19 cellular contexts compared by ENCODE assay signal in genomic region chr12:12541782-12542181, GRCh38. TPM values are rescaled to one million over a fixed set of nuclear protein-coding genes. Genes with fewer than 3 reads are reported as not detected.
DNase-seq lines count a peak whose midpoint lies in the region; ATAC-seq and TF ChIP-seq lines count a peak whose summit lies in the region.
"Had no signal": no experiment of that assay in that cellular context is flagged by ENCODE, and none has a peak within 500 bp of the region (broad histone marks: within the 10 kb centered on the region; RNA-seq: fewer than 3 reads in every experiment).

No MANE protein-coding gene starts in this region.

- H3K27me3 Mint-ChIP-seq in activated T-cell treated with anti-CD3 and anti-CD28 coated beads, Interleukin-2, amount 50 U/mL, for 72 hours (ENCODE audit: low read depth) = no peaks in the 10 kb centered on the region
- no peaks in the 10 kb centered on the region for H3K27me3 Mint-ChIP-seq in activated T-helper 17 cell treated with anti-CD3 and anti-CD28 coated beads, Interleukin-2, amount 50 U/mL, for 72 hours
- H3K27me3 Mint-ChIP-seq in activated CD8-positive, alpha-beta memory T cell treated with anti-CD3 and anti-CD28 coated beads, Interleukin-2, amount 10 ng/mL, durations not matched to agents 7 days and 5 days = no peaks in the 10 kb centered on the region
- H3K27me3 Mint-ChIP-seq: B cell; CD4-positive, alpha-beta T cell had no signal

- H3K27ac ChIP-seq in HEK293 (ENCODE audit: extremely low read depth, low read depth, low read length) = no peak overlapping the region
- H3K27ac ChIP-seq: 22Rv1, A549 had no signal

- H3K4me3 Mint-ChIP-seq in activated T-cell treated with anti-CD3 and anti-CD28 coated beads, Interleukin-2, amount 50 U/mL, for 72 hours = no peak overlapping the region
- H3K4me3 Mint-ChIP-seq in activated T-helper 17 cell treated with anti-CD3 and anti-CD28 coated beads, Interleukin-2, amount 50 U/mL, for 72 hours = peak overlapping the region; percentile 6
- H3K4me3 Mint-ChIP-seq in activated CD8-positive, alpha-beta memory T cell treated with anti-CD3 and anti-CD28 coated beads, Interleukin-2, amount 10 ng/mL, durations not matched to agents 7 days and 5 days = no peak overlapping the region
- H3K4me3 Mint-ChIP-seq: B cell; CD14-positive monocyte; CD4-positive, alpha-beta T cell; CD8-positive, alpha-beta T cell had no signal

- peak overlapping the region; percentile 75 for H3K27ac Mint-ChIP-seq in activated T-cell treated with anti-CD3 and anti-CD28 coated beads, Interleukin-2, amount 50 U/mL, for 72 hours
- H3K27ac Mint-ChIP-seq in activated T-helper 17 cell treated with anti-CD3 and anti-CD28 coated beads, Interleukin-2, amount 50 U/mL, for 72 hours = peak overlapping the region; percentile 48
- no peak overlapping the region for H3K27ac Mint-ChIP-seq in activated CD8-positive, alpha-beta memory T cell treated with anti-CD3 and anti-CD28 coated beads, Interleukin-2, amount 10 ng/mL, durations not matched to agents 7 days and 5 days
- H3K27ac Mint-ChIP-seq: B cell had no signal

- no peaks in the 10 kb centered on the region for H3K9me3 Mint-ChIP-seq in activated T-cell treated with anti-CD3 and anti-CD28 coated beads, Interleukin-2, amount 50 U/mL, for 72 hours
- H3K9me3 Mint-ChIP-seq in activated T-helper 17 cell treated with anti-CD3 and anti-CD28 coated beads, Interleukin-2, amount 50 U/mL, for 72 hours = no peaks in the 10 kb centered on the region
- H3K9me3 Mint-ChIP-seq in activated CD8-positive, alpha-beta memory T cell treated with anti-CD3 and anti-CD28 coated beads, Interleukin-2, amount 10 ng/mL, durations not matched to agents 7 days and 5 days (ENCODE audit: low read depth) = no peaks in the 10 kb centered on the region
- H3K9me3 Mint-ChIP-seq: CD8-positive, alpha-beta T cell had no signal

- ATAC-seq in activated T-cell treated with anti-CD3 and anti-CD28 coated beads, Interleukin-2, amount 50 U/mL, for 72 hours (replicated peaks in 1 of 2) = no peak
- no peak for ATAC-seq in activated T-helper 17 cell treated with anti-CD3 and anti-CD28 coated beads, Interleukin-2, amount 50 U/mL, for 72 hours (replicated peaks)
- no peak for ATAC-seq in activated CD8-positive, alpha-beta memory T cell treated with anti-CD3 and anti-CD28 coated beads, Interleukin-2, amount 10 ng/mL, durations not matched to agents 7 days and 5 days
- ATAC-seq in GM19397 (IDR thresholded peaks at IDR 0.05; ENCODE audit: unreplicated experiment) = no peak
- ATAC-seq: A549; CD8-positive, alpha-beta T cell had no signal

- POLR2A ChIA-PET in HEK293 (lab: Yijun Ruan, JAX) = no interaction called here

- no peak for DNase-seq in activated T-cell treated with anti-CD3 and anti-CD28 coated beads, Interleukin-2, amount 50 U/mL, for 72 hours
- DNase-seq in activated T-cell treated with anti-CD3 and anti-CD28 coated beads, Interleukin-2, amount 50 U/mL, for 48 hours = no peak
- no peak for DNase-seq in stimulated activated naive CD4-positive, alpha-beta T cell (lab: John Stamatoyannopoulos, UW)
- DNase-seq in activated CD8-positive, alpha-beta memory T cell treated with anti-CD3 and anti-CD28 coated beads, Interleukin-2, amount 10 ng/mL, durations not matched to agents 7 days and 5 days = no peak
- DNase-seq: AML-193; C1 segment of cervical spinal cord; Caco-2; Calu3; CD4-positive, alpha-beta T cell; CD8-positive, alpha-beta T cell; DMS79 treated with DMSO at 0.1 percent for 48 hours; GF-D8 had no signal

- H3K9me3 ChIP-seq in HEK293 (ENCODE audit: control insufficient read depth, insufficient read depth, low read depth, low read length) = no peaks in the 10 kb centered on the region
- H3K9me3 ChIP-seq: A549, Caco-2 had no signal

- CTCF ChIA-PET in HEK293 (lab: Yijun Ruan, JAX) = no interaction called here
- CTCF ChIA-PET in activated CD8-positive, alpha-beta memory T cell treated with anti-CD3 and anti-CD28 coated beads, Interleukin-2, amount 10 ng/mL, durations not matched to agents 7 days and 5 days (lab: Charles Lee) = no interaction called here

- H3K4me3 ChIP-seq in HEK293 (ENCODE audit: low read depth, low read length) = no peak overlapping the region
- H3K4me3 ChIP-seq: A549 had no signal

- peaks cover 0 to 6% of the 10 kb centered on the region in 2 experiments; a peak in 1 of 3 replicates for H3K36me3 ChIP-seq in HEK293 (ENCODE audit: control insufficient read depth in 2 of 2, insufficient read depth in 1 of 2, low read length in 2 of 2)

- peaks cover 3% of the 10 kb centered on the region for H3K4me1 ChIP-seq in HEK293 (ENCODE audit: control insufficient read depth, insufficient read depth, low read length)

- H3K4me1 Mint-ChIP-seq in activated T-cell treated with anti-CD3 and anti-CD28 coated beads, Interleukin-2, amount 50 U/mL, for 72 hours (ENCODE audit: low read depth) = peaks cover 20% of the 10 kb centered on the region
- H3K4me1 Mint-ChIP-seq in activated T-helper 17 cell treated with anti-CD3 and anti-CD28 coated beads, Interleukin-2, amount 50 U/mL, for 72 hours = peaks cover 11% of the 10 kb centered on the region
- H3K4me1 Mint-ChIP-seq in activated CD8-positive, alpha-beta memory T cell treated with anti-CD3 and anti-CD28 coated beads, Interleukin-2, amount 10 ng/mL, durations not matched to agents 7 days and 5 days = peaks cover 21% of the 10 kb centered on the region

- no peak for TF ChIP-seq CTCF in HEK293 (tag by site-specific recombination; IDR thresholded peaks at IDR 0.05)

- peaks cover 3 to 16% of the 10 kb centered on the region in 2 donors for H3K36me3 Mint-ChIP-seq in activated T-cell treated with anti-CD3 and anti-CD28 coated beads, Interleukin-2, amount 50 U/mL, for 72 hours (ENCODE audit: insufficient read depth in 2 of 2)
- H3K36me3 Mint-ChIP-seq in activated T-helper 17 cell treated with anti-CD3 and anti-CD28 coated beads, Interleukin-2, amount 50 U/mL, for 72 hours (ENCODE audit: low read depth) = peaks cover 87% of the 10 kb centered on the region
- peaks cover 39% of the 10 kb centered on the region for H3K36me3 Mint-ChIP-seq in activated CD8-positive, alpha-beta memory T cell treated with anti-CD3 and anti-CD28 coated beads, Interleukin-2, amount 10 ng/mL, durations not matched to agents 7 days and 5 days
- H3K36me3 Mint-ChIP-seq: CD14-positive monocyte; CD8-positive, alpha-beta T cell had no signal

TF ChIP-seq in HEK293, 187 proteins besides CTCF, POLR2A, EP300 and RAD21:
- TF ChIP-seq ZNF146 (tag by site-specific recombination; IDR thresholded peaks at IDR 0.05) = peak; percentile 95
- TF ChIP-seq ZNF692 (tag by site-specific recombination; IDR thresholded peaks at IDR 0.05) = no peak
- peak; percentile 76 for TF ChIP-seq ZNF580 (tag by site-specific recombination; IDR thresholded peaks at IDR 0.05)
- peak; percentile 70; the same call in 1 of the 2 replicates for TF ChIP-seq ZNF239 (tag by site-specific recombination; IDR thresholded peaks at IDR 0.05)
TF ChIP-seq in HEK293: peak in this region for 3.

RNA-seq across cellular contexts. Expression of gene DUSP16, which starts 20.9 kb away (rescaled TPM):
- 100 to 1,000 TPM; 105 to 129 TPM for total RNA-seq in activated T-cell treated with anti-CD3 and anti-CD28 coated beads, Interleukin-2, amount 50 U/mL, for 72 hours
- total RNA-seq in activated T-helper 17 cell treated with anti-CD3 and anti-CD28 coated beads, Interleukin-2, amount 50 U/mL, for 72 hours = 100 to 1,000 TPM in 1 of 2 donors, 10 to 100 TPM in 1; 68.8 to 125 TPM
- 10 to 100 TPM; 43.0 to 69.0 TPM for total RNA-seq in activated CD8-positive, alpha-beta memory T cell treated with anti-CD3 and anti-CD28 coated beads, Interleukin-2, amount 10 ng/mL, durations not matched to agents 7 days and 5 days
